8 cellular contexts compared by ENCODE assay signal in genomic region chr6:33298773-33299236, GRCh38. TPM values are rescaled to one million over a fixed set of nuclear protein-coding genes. Genes with fewer than 3 reads are reported as not detected.
DNase-seq lines count a peak whose midpoint lies in the region; ATAC-seq and TF ChIP-seq lines count a peak whose summit lies in the region.

A gene with protein sequence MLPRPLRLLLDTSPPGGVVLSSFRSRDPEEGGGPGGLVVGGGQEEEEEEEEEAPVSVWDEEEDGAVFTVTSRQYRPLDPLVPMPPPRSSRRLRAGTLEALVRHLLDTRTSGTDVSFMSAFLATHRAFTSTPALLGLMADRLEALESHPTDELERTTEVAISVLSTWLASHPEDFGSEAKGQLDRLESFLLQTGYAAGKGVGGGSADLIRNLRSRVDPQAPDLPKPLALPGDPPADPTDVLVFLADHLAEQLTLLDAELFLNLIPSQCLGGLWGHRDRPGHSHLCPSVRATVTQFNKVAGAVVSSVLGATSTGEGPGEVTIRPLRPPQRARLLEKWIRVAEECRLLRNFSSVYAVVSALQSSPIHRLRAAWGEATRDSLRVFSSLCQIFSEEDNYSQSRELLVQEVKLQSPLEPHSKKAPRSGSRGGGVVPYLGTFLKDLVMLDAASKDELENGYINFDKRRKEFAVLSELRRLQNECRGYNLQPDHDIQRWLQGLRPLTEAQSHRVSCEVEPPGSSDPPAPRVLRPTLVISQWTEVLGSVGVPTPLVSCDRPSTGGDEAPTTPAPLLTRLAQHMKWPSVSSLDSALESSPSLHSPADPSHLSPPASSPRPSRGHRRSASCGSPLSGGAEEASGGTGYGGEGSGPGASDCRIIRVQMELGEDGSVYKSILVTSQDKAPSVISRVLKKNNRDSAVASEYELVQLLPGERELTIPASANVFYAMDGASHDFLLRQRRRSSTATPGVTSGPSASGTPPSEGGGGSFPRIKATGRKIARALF (minus strand): TSS chr6:33298942. CDS start chr6:33298610, 332 bp downstream.

- peak within 1 kb of the TSS; percentile 70 for H3K4me3 ChIP-seq in lower lobe of right lung

- peak; percentile 77 for DNase-seq in GF-D8 (lab: John Stamatoyannopoulos, UW)
- peak; percentile 67 for DNase-seq in GOT3 (lab: John Stamatoyannopoulos, UW)
- DNase-seq in NCI-H1092 (lab: John Stamatoyannopoulos, UW): peak; percentile 53
- peak; percentile 62 for DNase-seq in activated CD4-positive, CD25-positive, alpha-beta regulatory T cell treated with anti-CD3 and anti-CD28 coated beads, Interleukin-2, amount 50 U/mL, for 72 hours
- peak; percentile 49 for DNase-seq in effector CD8-positive, alpha-beta T cell (lab: John Stamatoyannopoulos, UW)
- peak; percentile 92 for DNase-seq in lower lobe of right lung
- DNase-seq in stimulated activated CD8-positive, alpha-beta memory T cell treated with anti-CD3 and anti-CD28 coated beads, Interleukin-7, amount 100 ng/mL, for 4 hours (ENCODE audit: low read depth in 2 of 2): peak; percentile 33 to 60
- no peak for DNase-seq in SHP77 treated with DMSO at 0.1 percent for 48 hours (lab: John Stamatoyannopoulos, UW)

- peaks cover 55% of the 10 kb centered on the region for H3K36me3 ChIP-seq in lower lobe of right lung

- ATAC-seq in lower lobe of right lung: peak; percentile 83 to 89

- intact Hi-C loops in lower lobe of right lung (cut with DNase I): no loop called here

- H3K27ac ChIP-seq in lower lobe of right lung: peak within 1 kb of the TSS; percentile 90

- TF ChIP-seq CTCF in lower lobe of right lung (IDR thresholded peaks at IDR 0.05): no peak

- H3K9me3 ChIP-seq in lower lobe of right lung: no peaks in the 10 kb centered on the region

- H3K27me3 ChIP-seq in lower lobe of right lung (ENCODE audit: low read depth): no peaks in the 10 kb centered on the region

- peaks cover 38% of the 10 kb centered on the region for H3K4me1 ChIP-seq in lower lobe of right lung

RNA-seq across cellular contexts. Expression of the gene that starts here (rescaled TPM):
- total RNA-seq in lower lobe of right lung: 117 TPM
